In the genomic region with DNA sequence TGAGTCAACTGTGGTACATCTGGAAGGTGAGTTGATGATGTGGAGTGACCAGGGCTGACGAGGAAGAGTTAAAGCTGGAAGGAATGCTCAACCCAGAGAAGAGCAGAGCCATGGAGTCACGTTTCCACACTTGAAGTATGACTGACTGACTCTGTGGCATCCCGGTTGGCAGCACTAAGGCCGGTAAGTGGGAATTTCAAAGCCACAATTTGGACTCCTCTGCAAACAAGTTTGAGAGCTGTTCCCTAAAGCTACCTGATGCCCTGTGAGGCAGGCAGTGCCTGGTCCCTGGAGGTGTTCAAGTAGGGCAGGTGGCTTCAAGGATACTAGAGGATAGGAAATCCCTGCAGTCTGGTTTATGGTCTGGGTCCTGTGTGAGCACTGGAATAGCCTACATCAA, we compare ENCODE assay signal across 8 cellular contexts.
DNase-seq lines count a peak whose midpoint lies in the region; ATAC-seq and TF ChIP-seq lines count a peak whose summit lies in the region.

No MANE protein-coding gene starts in this region.

- peak in 1 of 2 donors; percentile 48 for TF ChIP-seq POLR2A in thyroid gland (IDR thresholded peaks at IDR 0.05)

- peak overlapping the region in 1 of 3 donors; percentile 35 for H3K4me3 ChIP-seq in thyroid gland (replicated peaks in 1 of 3)

- H3K27ac ChIP-seq in angular gyrus (ENCODE audit: low read depth, low read length) (peak overlapping the region; percentile 79), thyroid gland (peak overlapping the region; percentile 99)

- TF ChIP-seq CTCF in thyroid gland (IDR thresholded peaks at IDR 0.05) = no peak

- 24 to 27% methylated on average over 4 of the region's 4 CpGs for WGBS in thyroid gland, 2 donors

- peak; percentile 26 for DNase-seq in AG20443 (ENCODE audit: low spot score)
- peak; percentile 47 for DNase-seq in left kidney (ENCODE audit: low read depth, low spot score)
- DNase-seq in thyroid gland = peak; percentile 90 to 91
- no peak for DNase-seq in HuH-7.5 (ENCODE audit: low spot score)
- DNase-seq in Kasumi-1 (lab: John Stamatoyannopoulos, UW) = no peak

- no peaks in the 10 kb centered on the region for H3K9me3 ChIP-seq in thyroid gland

- intact Hi-C loops in thyroid gland (cut with DNase I) = no loop called here

- H3K27me3 ChIP-seq in thyroid gland = no peaks in the 10 kb centered on the region

- H3K4me1 ChIP-seq in thyroid gland = peaks cover 27 to 30% of the 10 kb centered on the region in 2 donors

- no peaks in the 10 kb centered on the region for H3K36me3 ChIP-seq in thyroid gland

- ATAC-seq in HG03095 (IDR thresholded peaks at IDR 0.05; ENCODE audit: unreplicated experiment) (peak; percentile 12), HG02678 (IDR thresholded peaks at IDR 0.05; ENCODE audit: unreplicated experiment) (no peak)

Comparison
In these comparisons a context has a peak if more than half of its experiments do, and no peak if none do; other contexts are left out.
1. DNase-seq: peak in AG20443 (single experiment), left kidney (single experiment) and thyroid gland (2 of 2); none in HuH-7.5 (single experiment) and Kasumi-1 (0 of 2).